Comparison of ENCODE assay signal across 22 cellular contexts in genomic region chr1:30788580-30789387, GRCh38. TPM values are rescaled to one million over a fixed set of nuclear protein-coding genes. Genes with fewer than 3 reads are reported as not detected.
DNase-seq lines count a peak whose midpoint lies in the region; ATAC-seq and TF ChIP-seq lines count a peak whose summit lies in the region.
"Had no signal": no experiment of that assay in that cellular context is flagged by ENCODE, and none has a peak within 500 bp of the region (broad histone marks: within the 10 kb centered on the region; RNA-seq: fewer than 3 reads in every experiment).

No MANE protein-coding gene starts in this region.

- H3K4me1 ChIP-seq in right atrium auricular region, result peaks cover 0 to 5% of the 10 kb centered on the region in 2 donors
- H3K4me1 ChIP-seq: ascending aorta, colonic mucosa, Peyer's patch had no signal

- H3K4me3 ChIP-seq in right atrium auricular region, result no peak overlapping the region
- no peak overlapping the region for H3K4me3 ChIP-seq in fibroblast of pulmonary artery (replicated peaks; ENCODE audit: low read depth, low read length)
- H3K4me3 ChIP-seq: ascending aorta, colonic mucosa, gastroesophageal sphincter, GM12878, Peyer's patch had no signal

- no peaks in the 10 kb centered on the region for H3K36me3 ChIP-seq in right atrium auricular region
- H3K36me3 ChIP-seq: ascending aorta, colonic mucosa, gastroesophageal sphincter, Peyer's patch had no signal

- ATAC-seq in left ventricle myocardium superior, result peak; percentile 55
- ATAC-seq in stimulated activated naive B cell treated with anti-CD40 and anti-IgM and Interleukin-4, amounts not matched to agents 10 μg/mL and 1 μg/mL and 100 μg/mL, for 72 hours (replicated peaks), result no peak
- ATAC-seq: gastroesophageal sphincter, GM12878, left lobe of liver had no signal

- no peaks in the 10 kb centered on the region for H3K9me3 ChIP-seq in right atrium auricular region
- H3K9me3 ChIP-seq: ascending aorta, colonic mucosa, gastroesophageal sphincter, Peyer's patch had no signal

- peak; percentile 15 for DNase-seq in left ventricle myocardium superior
- DNase-seq in right atrium auricular region (ENCODE audit: low spot score), result no peak
- DNase-seq in fibroblast of pulmonary artery (ENCODE audit: low read depth), result peak; percentile 41
- DNase-seq in nucleus accumbens (lab: John Stamatoyannopoulos, UW), result peak in 31 of 56 donors; percentile 7 to 78 (median 30)
- no peak for DNase-seq in activated effector memory CD4-positive, alpha-beta T cell treated with Interleukin-2 at 50 U/mL for 16 hours
- DNase-seq in SKM-1 treated with dmso at 0.1 percent for 144 hours (lab: John Stamatoyannopoulos, UW; ENCODE audit: unreplicated experiment), result no peak
- no peak for DNase-seq in stimulated activated naive B cell treated with anti-CD40 and anti-IgM and Interleukin-4, amounts not matched to agents 10 μg/mL and 1 μg/mL and 100 μg/mL, for 72 hours
- DNase-seq in NOMO-1 (lab: John Stamatoyannopoulos, UW; ENCODE audit: unreplicated experiment in 2 of 2), result no peak
- DNase-seq: activated CD4-positive, alpha-beta T cell treated with anti-CD3 and anti-CD28 coated beads, Interleukin-2, amount 50 U/mL, for 1 hour; activated naive CD4-positive, alpha-beta T cell treated with Interleukin-2 at 50 U/mL for 16 hours; C1 segment of cervical spinal cord; colonic mucosa; GF-D8; NCI-H1436; NCI-H82; small intestine; stimulated activated CD8-positive, alpha-beta memory T cell treated with anti-CD3 and anti-CD28 coated beads, Interleukin-4, amount 100 ng/mL, for 48 hours had no signal

- peaks cover 13 to 32% of the 10 kb centered on the region in 2 donors for H3K4me1 Mint-ChIP-seq in stimulated activated naive B cell treated with anti-CD40 and anti-IgM and Interleukin-4, amounts not matched to agents 10 μg/mL and 1 μg/mL and 100 μg/mL, for 72 hours

- no peak overlapping the region for H3K27ac Mint-ChIP-seq in stimulated activated naive B cell treated with anti-CD40 and anti-IgM and Interleukin-4, amounts not matched to agents 10 μg/mL and 1 μg/mL and 100 μg/mL, for 72 hours

- peaks cover 33 to 60% of the 10 kb centered on the region in 2 donors for H3K27me3 Mint-ChIP-seq in stimulated activated naive B cell treated with anti-CD40 and anti-IgM and Interleukin-4, amounts not matched to agents 10 μg/mL and 1 μg/mL and 100 μg/mL, for 72 hours

- no peak overlapping the region for H3K4me3 Mint-ChIP-seq in stimulated activated naive B cell treated with anti-CD40 and anti-IgM and Interleukin-4, amounts not matched to agents 10 μg/mL and 1 μg/mL and 100 μg/mL, for 72 hours

- H3K9me3 Mint-ChIP-seq in stimulated activated naive B cell treated with anti-CD40 and anti-IgM and Interleukin-4, amounts not matched to agents 10 μg/mL and 1 μg/mL and 100 μg/mL, for 72 hours, result no peaks in the 10 kb centered on the region

- H3K27me3 ChIP-seq in right atrium auricular region, result no peaks in the 10 kb centered on the region
- H3K27me3 ChIP-seq: ascending aorta, colonic mucosa, Peyer's patch had no signal

- peaks cover 0 to 2% of the 10 kb centered on the region in 2 donors for H3K36me3 Mint-ChIP-seq in stimulated activated naive B cell treated with anti-CD40 and anti-IgM and Interleukin-4, amounts not matched to agents 10 μg/mL and 1 μg/mL and 100 μg/mL, for 72 hours

- intact Hi-C loops in left ventricle myocardium superior (cut with micrococcal nuclease), result no loop called here

- H3K27ac ChIP-seq in right atrium auricular region, result no peak overlapping the region
- H3K27ac ChIP-seq: ascending aorta, colonic mucosa, gastroesophageal sphincter, Peyer's patch had no signal

- no peak for TF ChIP-seq CTCF in right atrium auricular region (IDR thresholded peaks at IDR 0.05)
- TF ChIP-seq CTCF in fibroblast of pulmonary artery (IDR thresholded peaks at IDR 0.05; ENCODE audit: low read length, missing control alignments), result no peak

RNA-seq across cellular contexts. Expression of gene LAPTM5, which starts 31.2 kb away (rescaled TPM):
- total RNA-seq in left ventricle myocardium superior (23.9 TPM), right atrium auricular region (10 to 100 TPM; 17.4 to 62.8 TPM)

Comparison
In these comparisons a context has a peak if more than half of its experiments do, and no peak if none do; other contexts are left out.
1. DNase-seq: peak in left ventricle myocardium superior (single experiment), fibroblast of pulmonary artery (single experiment) and nucleus accumbens (31 of 56); none in right atrium auricular region (single experiment), activated effector memory CD4-positive, alpha-beta T cell treated with Interleukin-2 at 50 U/mL for 16 hours (single experiment), SKM-1 treated with dmso at 0.1 percent for 144 hours (single experiment), stimulated activated naive B cell treated with anti-CD40 and anti-IgM and Interleukin-4, amounts not matched to agents 10 μg/mL and 1 μg/mL and 100 μg/mL, for 72 hours (single experiment) and NOMO-1 (0 of 2).